9 cellular contexts compared by ENCODE assay signal in the genomic region with DNA sequence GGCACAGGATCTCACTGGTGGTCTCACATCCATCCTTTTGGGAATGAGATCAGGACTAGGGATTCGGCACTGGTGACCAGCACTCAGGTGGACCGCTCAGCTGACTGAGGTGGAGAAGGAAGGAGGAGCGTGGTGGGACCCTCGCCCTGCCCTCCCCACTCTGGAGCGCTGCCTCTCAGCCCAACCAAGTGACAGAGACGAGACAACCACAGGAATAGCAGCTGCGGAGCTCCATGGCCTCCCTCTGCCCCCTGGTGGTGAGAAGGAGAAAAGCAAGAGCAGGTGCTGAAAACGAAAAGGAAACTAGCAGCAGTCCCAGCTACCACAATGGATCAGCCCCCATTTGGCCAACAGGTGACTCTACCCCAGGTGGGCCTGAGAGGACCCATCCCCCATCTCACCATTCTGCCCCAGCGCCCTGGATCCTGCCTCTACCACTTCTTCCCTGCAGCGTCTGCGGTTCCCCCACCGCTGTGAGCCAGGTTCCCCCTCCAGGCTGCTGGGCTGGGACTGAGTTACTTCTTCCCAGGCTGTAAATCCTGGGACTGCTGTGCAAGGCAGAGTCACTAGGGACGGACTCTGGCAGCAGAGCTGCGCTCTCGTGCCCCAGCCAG. TPM values are rescaled to one million over a fixed set of nuclear protein-coding genes. Genes with fewer than 3 reads are reported as not detected.
DNase-seq lines count a peak whose midpoint lies in the region; ATAC-seq, FAIRE-seq and TF ChIP-seq lines count a peak whose summit lies in the region.
"Not testable (repeated sequence)": the region's sequence is repeated elsewhere in the genome, so short reads cannot be mapped to it uniquely, and the experiment has no call there.
"Had no signal": no experiment of that assay in that cellular context is flagged by ENCODE, and none has a peak within 500 bp of the region (broad histone marks: within the 10 kb centered on the region; RNA-seq: fewer than 3 reads in every experiment).

A gene with protein sequence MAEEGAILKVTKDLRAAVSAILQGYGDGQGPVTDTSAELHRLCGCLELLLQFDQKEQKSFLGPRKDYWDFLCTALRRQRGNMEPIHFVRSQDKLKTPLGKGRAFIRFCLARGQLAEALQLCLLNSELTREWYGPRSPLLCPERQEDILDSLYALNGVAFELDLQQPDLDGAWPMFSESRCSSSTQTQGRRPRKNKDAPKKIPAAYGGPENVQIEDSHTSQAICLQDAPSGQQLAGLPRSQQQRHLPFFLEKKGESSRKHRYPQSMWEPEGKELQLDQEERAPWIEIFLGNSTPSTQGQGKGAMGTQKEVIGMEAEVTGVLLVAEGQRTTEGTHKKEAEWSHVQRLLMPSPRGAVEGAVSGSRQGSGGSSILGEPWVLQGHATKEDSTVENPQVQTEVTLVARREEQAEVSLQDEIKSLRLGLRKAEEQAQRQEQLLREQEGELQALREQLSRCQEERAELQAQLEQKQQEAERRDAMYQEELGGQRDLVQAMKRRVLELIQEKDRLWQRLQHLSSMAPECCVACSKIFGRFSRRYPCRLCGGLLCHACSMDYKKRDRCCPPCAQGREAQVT (plus strand): TSS at position 533 of the 614 bp plus-strand sequence. CDS start 1,353 bp downstream, outside the sequence.

- 3% methylated on average over 15 of the region's 15 CpGs for WGBS in prostate gland

- H3K36me3 Mint-ChIP-seq in T-cell: not testable (repeated sequence)

- intact Hi-C loops in left ventricle myocardium superior (cut with micrococcal nuclease); prostate gland (cut with DNase I): not testable (repeated sequence)

- ATAC-seq in HG02870 (IDR thresholded peaks at IDR 0.05; ENCODE audit: unreplicated experiment): peak; percentile 85
- ATAC-seq in T-cell (replicated peaks in 1 of 4): peak; percentile 79 to 90 (median 82)
- peak; percentile 76 for ATAC-seq in left ventricle myocardium superior

- H3K27me3 Mint-ChIP-seq in T-cell: peaks cover 16% of the 10 kb centered on the region in 2 donors

- TF ChIP-seq POLR2A in prostate gland (IDR thresholded peaks at IDR 0.05): not testable (repeated sequence)

- TF ChIP-seq CTCF in GM13977 (IDR thresholded peaks at IDR 0.05; ENCODE audit: extremely low read depth, insufficient read depth, missing control alignments): peak; percentile 87
- TF ChIP-seq CTCF in prostate gland (IDR thresholded peaks at IDR 0.05): peak; percentile 75 to 94 (median 81)

- H3K4me1 ChIP-seq in prostate gland (replicated peaks): not testable (repeated sequence)

- POLR2A ChIA-PET in T-cell (lab: Charles Lee): interaction anchor here in 1 of 2 donors (0.6 kb wide), 2 partner anchors 53 to 1107 kb away, joined by 3 read pairs; no protein-coding TSS in a partner anchor

- CTCF ChIA-PET in T-cell (lab: Charles Lee): interaction anchor here (0.6 to 1.1 kb wide), 4 partner anchors 34 to 1123 kb away, joined by 3 to 11 read pairs (median 4); no protein-coding TSS in a partner anchor

- peaks cover 8 to 22% (median 11%) of the 10 kb centered on the region in 3 donors for H3K4me1 Mint-ChIP-seq in T-cell

- peak; percentile 95 for FAIRE-seq in urothelium cell line (lab: Jason Lieb, UNC)

- not testable (repeated sequence) for H3K9me3 Mint-ChIP-seq in T-cell

- not testable (repeated sequence) for H3K27me3 ChIP-seq in prostate gland (replicated peaks; ENCODE audit: insufficient read depth)

- in situ Hi-C loops in GM13977 (cut with MboI; ENCODE audit: low pct_unique_long_range_greater_than_20kb, low sequenced_read_pairs, unreplicated experiment): not testable (repeated sequence)

- H3K27ac Mint-ChIP-seq in T-cell: peak within 1 kb of the TSS in 1 of 2 donors; percentile 19

- not testable (repeated sequence) for H3K36me3 ChIP-seq in prostate gland

- DNase-seq in GM13977 (ENCODE audit: low spot score) (peak; percentile 70), NCI-H146 (lab: John Stamatoyannopoulos, UW) (peak; percentile 35), T-cell (peak; percentile 36 to 74 (median 57)), amniotic epithelial cell (ENCODE audit: low read depth) (peak; percentile 45), left ventricle myocardium superior (peak; percentile 56), prostate gland (ENCODE audit: low spot score) (peak; percentile 58), urothelium cell line (ENCODE audit: low spot score) (peak; percentile 70)

- peak within 1 kb of the TSS in 1 of 2 donors; percentile 22 for H3K4me3 ChIP-seq in prostate gland

- H3K9me3 ChIP-seq in prostate gland: not testable (repeated sequence)

- H3K27ac ChIP-seq in prostate gland: not testable (repeated sequence)

- peak within 1 kb of the TSS; percentile 62 to 69 (median 64) for H3K4me3 Mint-ChIP-seq in T-cell

RNA-seq across cellular contexts. Expression of the gene that starts here (rescaled TPM):
- total RNA-seq in T-cell (1 to 10 TPM in 1 of 5 donors, under 1 TPM in 4; 0.18 to 1.0 (median 0.65) TPM), left ventricle myocardium superior (not detected), prostate gland (under 1 TPM; 0.11 to 0.27 TPM)
- total RNA-seq: urinary bladder had no signal

Comparison
In these comparisons a context has a peak if more than half of its experiments do, and no peak if none do; other contexts are left out.
1. Peak in DNase-seq and ATAC-seq in left ventricle myocardium superior; RNA of the gene not detected or under 1 TPM.
2. Peak in DNase-seq in prostate gland; RNA of the gene not detected or under 1 TPM.